ENCODE assay signal across 16 cellular contexts in genomic region chr16:67750466-67750865, GRCh38. TPM values are rescaled to one million over a fixed set of nuclear protein-coding genes. Genes with fewer than 3 reads are reported as not detected.
DNase-seq lines count a peak whose midpoint lies in the region; ATAC-seq and TF ChIP-seq lines count a peak whose summit lies in the region.
"Had no signal": no experiment of that assay in that cellular context is flagged by ENCODE, and none has a peak within 500 bp of the region (broad histone marks: within the 10 kb centered on the region; RNA-seq: fewer than 3 reads in every experiment).

No MANE protein-coding gene starts in this region.

- no peaks in the 10 kb centered on the region for H3K4me1 Mint-ChIP-seq in progenitor cell of endocrine pancreas (ENCODE audit: low read depth)

- no peak overlapping the region for H3K4me3 Mint-ChIP-seq in progenitor cell of endocrine pancreas (ENCODE audit: low read depth)

- H3K36me3 Mint-ChIP-seq in progenitor cell of endocrine pancreas (ENCODE audit: insufficient read depth) = peaks cover 3% of the 10 kb centered on the region

- DNase-seq in progenitor cell of endocrine pancreas (ENCODE audit: low spot score, unreplicated experiment) = no peak
- no peak for DNase-seq in UCSD-AML1 (lab: John Stamatoyannopoulos, UW; ENCODE audit: unreplicated experiment)
- DNase-seq in NCI-H187 (lab: John Stamatoyannopoulos, UW) = no peak
- DNase-seq in NCI-H524 treated with DMSO at 0.1 percent for 48 hours (lab: John Stamatoyannopoulos, UW) = no peak
- DNase-seq: activated effector memory CD4-positive, alpha-beta T cell treated with Interleukin-2 at 50 U/mL for 16 hours; CD8-positive, alpha-beta memory T cell; mesendoderm; NCI-H1105; NCI-H510A treated with DMSO at 0.1 percent for 48 hours; ovary; RPMI8226; thyroid gland had no signal

- ATAC-seq in GM18907 (IDR thresholded peaks at IDR 0.05; ENCODE audit: unreplicated experiment) = peak; percentile 71
- ATAC-seq in GM21526 (IDR thresholded peaks at IDR 0.05; ENCODE audit: low FRiP score, unreplicated experiment) = peak; percentile 72
- ATAC-seq in HG03432 (IDR thresholded peaks at IDR 0.05; ENCODE audit: unreplicated experiment) = peak; percentile 62
- ATAC-seq in GM18519 (IDR thresholded peaks at IDR 0.05; ENCODE audit: low FRiP score, unreplicated experiment) = no peak

- H3K27me3 Mint-ChIP-seq in progenitor cell of endocrine pancreas = no peaks in the 10 kb centered on the region
- H3K27me3 Mint-ChIP-seq: CD8-positive, alpha-beta memory T cell had no signal

- no peak for TF ChIP-seq CTCF in progenitor cell of endocrine pancreas (IDR thresholded peaks at IDR 0.05; ENCODE audit: unreplicated experiment)

- H3K27ac Mint-ChIP-seq in progenitor cell of endocrine pancreas = peak overlapping the region; percentile 45

- no peaks in the 10 kb centered on the region for H3K9me3 Mint-ChIP-seq in progenitor cell of endocrine pancreas (ENCODE audit: low read depth)
- H3K9me3 Mint-ChIP-seq: CD8-positive, alpha-beta memory T cell had no signal

RNA-seq across cellular contexts. Expression of gene GFOD2, which starts 31.4 kb away (rescaled TPM):
- total RNA-seq in progenitor cell of endocrine pancreas = 38.8 and 40.7 TPM in 2 replicates

RNA-seq across cellular contexts. Expression of gene RANBP10, which starts 55.9 kb away (rescaled TPM):
- 33.5 and 34.1 TPM in 2 replicates for total RNA-seq in progenitor cell of endocrine pancreas

RNA-seq across cellular contexts. Expression of gene TSNAXIP1, which starts 56.2 kb away (rescaled TPM):
- 12.3 and 14.5 TPM in 2 replicates for total RNA-seq in progenitor cell of endocrine pancreas
